8 cellular contexts compared by ENCODE assay signal in genomic region chr6:30489081-30490030, GRCh38. TPM values are rescaled to one million over a fixed set of nuclear protein-coding genes. Genes with fewer than 3 reads are reported as not detected.
DNase-seq lines count a peak whose midpoint lies in the region; ATAC-seq and TF ChIP-seq lines count a peak whose summit lies in the region.

HLA-E (plus strand) TSS chr6:30489509; CDS start chr6:30489532, 23 bp downstream.

- peak; percentile 95 for DNase-seq in GM13976 (ENCODE audit: low spot score)
- DNase-seq in NCI-H1694 treated with DMSO at 0.1 percent for 48 hours (lab: John Stamatoyannopoulos, UW): peak; percentile 56
- DNase-seq in T-helper 22 cell (ENCODE audit: low read depth): peak; percentile 86
- peak; percentile 99 for DNase-seq in astrocyte of the cerebellum (ENCODE audit: low read depth)
- peak; percentile 98 for DNase-seq in hepatocyte (ENCODE audit: low spot score)
- peak; percentile 99 for DNase-seq in renal cortical epithelial cell (ENCODE audit: low read depth)
- no peak for DNase-seq in SHP77 treated with DMSO at 0.1 percent for 48 hours (lab: John Stamatoyannopoulos, UW)

- peak within 1 kb of the TSS; percentile 94 for H3K27ac ChIP-seq in hepatocyte

- peaks cover 10% of the 10 kb centered on the region for H4K20me1 ChIP-seq in hepatocyte (ENCODE audit: insufficient read depth, poor library complexity, severe bottlenecking)

- H3K4me1 ChIP-seq in hepatocyte (ENCODE audit: insufficient read depth): peaks cover 7% of the 10 kb centered on the region

- in situ Hi-C loops in GM13976 (cut with MboI; ENCODE audit: low sequenced_read_pairs, unreplicated experiment): loop anchor here (5.0 kb wide), 1 partner anchor 43 kb away; no protein-coding TSS in a partner anchor
- in situ Hi-C loops in astrocyte of the cerebellum (cut with HindIII; ENCODE audit: low sequenced_read_pairs): loop anchor here (5.0 kb wide), 1 partner anchor 53 kb away; no protein-coding TSS in a partner anchor

- WGBS in hepatocyte (ENCODE audit: low lambda C conversion rate, missing lambda C conversion rate): 9% methylated on average over 55 of the region's 69 CpGs

- H3K4me3 ChIP-seq in astrocyte of the cerebellum (ENCODE audit: low read depth, low read length): peak within 1 kb of the TSS; percentile 96
- H3K4me3 ChIP-seq in hepatocyte: peak within 1 kb of the TSS; percentile 66

- no peaks in the 10 kb centered on the region for H3K27me3 ChIP-seq in hepatocyte

- H3K4me2 ChIP-seq in hepatocyte: peak within 1 kb of the TSS; percentile 86

- H2AFZ ChIP-seq in hepatocyte: peak within 1 kb of the TSS; percentile 43

- H3K36me3 ChIP-seq in hepatocyte (replicated peaks; ENCODE audit: insufficient read depth, low read depth): no peaks in the 10 kb centered on the region

- no peak for TF ChIP-seq CTCF in GM13976 (IDR thresholded peaks at IDR 0.05; ENCODE audit: borderline replicate concordance, control extremely low read depth, extremely low read depth, insufficient read depth, missing control alignments)
- no peak for TF ChIP-seq CTCF in astrocyte of the cerebellum (IDR thresholded peaks at IDR 0.05; ENCODE audit: low read depth, low read length, missing control alignments)
- TF ChIP-seq CTCF in hepatocyte (IDR thresholded peaks at IDR 0.05; ENCODE audit: poor library complexity): no peak

- H3K9me3 ChIP-seq in hepatocyte (ENCODE audit: low read depth): no peaks in the 10 kb centered on the region

- ATAC-seq in HG02840 (IDR thresholded peaks at IDR 0.05; ENCODE audit: low FRiP score, unreplicated experiment): peak; percentile 84

- H3K79me2 ChIP-seq in hepatocyte: peaks cover 12% of the 10 kb centered on the region

- H3K9me2 ChIP-seq in hepatocyte (replicated peaks; ENCODE audit: insufficient read depth): no peaks in the 10 kb centered on the region

RNA-seq across cellular contexts. Expression of gene HLA-E, which starts in this region (rescaled TPM):
- total RNA-seq in hepatocyte: 155 and 158 TPM in 2 replicates
- 141 and 163 TPM in 2 replicates for polyA plus RNA-seq in hepatocyte
- total RNA-seq in renal cortical epithelial cell: 170 and 213 TPM in 2 replicates
